ENCODE assay signal across 20 cellular contexts in genomic region chr19:20028611-20029010, GRCh38.
"Had no signal": no experiment of that assay in that cellular context is flagged by ENCODE, and none has a peak within 500 bp of the region (broad histone marks: within the 10 kb centered on the region; RNA-seq: fewer than 3 reads in every experiment).

No MANE protein-coding gene starts in this region.

- FAIRE-seq: kidney, small intestine had no signal

- H3K27me3 ChIP-seq: esophagus squamous epithelium, gastroesophageal sphincter, testis, tibial nerve, upper lobe of right lung, vagina had no signal

- H3K27ac ChIP-seq: esophagus squamous epithelium, gastroesophageal sphincter, testis, tibial nerve, upper lobe of right lung, vagina had no signal

- H3K4me3 ChIP-seq: esophagus squamous epithelium, gastroesophageal sphincter, lung, testis, tibial nerve, upper lobe of right lung, vagina had no signal

- DNase-seq: esophagus squamous epithelium; foreskin fibroblast; immature natural killer cell; kidney; left colon; left ventricle myocardium superior; mesendoderm; naive thymus-derived CD4-positive, alpha-beta T cell; nephron progenitor cell; posterior cingulate gyrus; right cardiac atrium; small intestine; stimulated activated CD4-positive, alpha-beta T cell treated with anti-CD3 and anti-CD28 coated beads, Interleukin-12 subunit alpha, Interleukin-12 subunit beta, amount 100 ng/mL, for 4 hours; stimulated activated naive CD4-positive, alpha-beta T cell treated with Interleukin-2 at 50 U/mL for 16 hours; testis; upper lobe of right lung had no signal
